Comparison of ENCODE assay signal across 23 cellular contexts in genomic region chr1:36912365-36912840, GRCh38.
A peak's percentile ranks its signal among the peaks of the same experiment; 100 is the strongest.
DNase-seq lines count a peak whose midpoint lies in the region; ATAC-seq lines count a peak whose summit lies in the region.
"Had no signal": no experiment of that assay in that cellular context is flagged by ENCODE, and none has a peak within 500 bp of the region (broad histone marks: within the 10 kb centered on the region; RNA-seq: fewer than 3 reads in every experiment).

No MANE protein-coding gene starts in this region.

- no peaks in the 10 kb centered on the region for H3K36me3 Mint-ChIP-seq in activated T-cell treated with anti-CD3 and anti-CD28 coated beads, Interleukin-2, amount 50 U/mL, for 24 hours (ENCODE audit: low read depth)
- H3K36me3 Mint-ChIP-seq: CD14-positive monocyte; CD8-positive, alpha-beta memory T cell had no signal

- no peak for ATAC-seq in HG03025 (IDR thresholded peaks at IDR 0.05; ENCODE audit: low FRiP score, unreplicated experiment)
- ATAC-seq: HepG2, K562 had no signal

- no peak overlapping the region for H3K27ac Mint-ChIP-seq in activated T-cell treated with anti-CD3 and anti-CD28 coated beads, Interleukin-2, amount 50 U/mL, for 24 hours
- H3K27ac Mint-ChIP-seq: CD14-positive monocyte; CD8-positive, alpha-beta memory T cell had no signal

- H3K4me1 Mint-ChIP-seq in activated T-cell treated with anti-CD3 and anti-CD28 coated beads, Interleukin-2, amount 50 U/mL, for 24 hours (ENCODE audit: low read depth), result no peaks in the 10 kb centered on the region
- H3K4me1 Mint-ChIP-seq: CD14-positive monocyte; CD8-positive, alpha-beta memory T cell had no signal

- intact Hi-C loops in posterior vena cava (cut with DNase I), result no loop called here

- no peak overlapping the region for H3K4me3 Mint-ChIP-seq in activated T-cell treated with anti-CD3 and anti-CD28 coated beads, Interleukin-2, amount 50 U/mL, for 24 hours
- H3K4me3 Mint-ChIP-seq: CD14-positive monocyte; CD8-positive, alpha-beta memory T cell had no signal

- in situ Hi-C loops in KBM-7 (cut with MboI; ENCODE audit: low pct_unique_long_range_greater_than_20kb, low sequenced_read_pairs), result no loop called here

- no peaks in the 10 kb centered on the region for H3K9me3 Mint-ChIP-seq in activated T-cell treated with anti-CD3 and anti-CD28 coated beads, Interleukin-2, amount 50 U/mL, for 24 hours

- H3K27me3 Mint-ChIP-seq in activated T-cell treated with anti-CD3 and anti-CD28 coated beads, Interleukin-2, amount 50 U/mL, for 24 hours, result peaks cover 28% of the 10 kb centered on the region

- peak; percentile 5 for DNase-seq in activated CD8-positive, alpha-beta memory T cell treated with anti-CD3 and anti-CD28 coated beads for 24 hours
- DNase-seq in activated CD8-positive, alpha-beta memory T cell treated with anti-CD3 and anti-CD28 coated beads, Interleukin-2, amount 50 U/mL, for 4 hours, result no peak
- DNase-seq in left kidney (ENCODE audit: low read depth, low spot score), result peak; percentile 50
- DNase-seq in retina, result peak; percentile 33
- no peak for DNase-seq in activated T-cell treated with anti-CD3 and anti-CD28 coated beads, Interleukin-2, amount 50 U/mL, for 24 hours
- no peak for DNase-seq in KBM-7
- DNase-seq in posterior vena cava (ENCODE audit: low spot score), result no peak
- DNase-seq: BE2C; CD8-positive, alpha-beta memory T cell; DMS79 treated with DMSO at 0.1 percent for 48 hours; GF-D8; GM23248; H7; MV-4-11; NCI-H1436 treated with DMSO at 0.1 percent for 48 hours; NCI-H187 treated with DMSO at 0.1 percent for 48 hours; NCI-H2107; NCI-H524; SIG-M5 had no signal

Comparison
In these comparisons a context has a peak if more than half of its experiments do, and no peak if none do; other contexts are left out.
1. DNase-seq: peak in activated CD8-positive, alpha-beta memory T cell treated with anti-CD3 and anti-CD28 coated beads for 24 hours (single experiment), left kidney (single experiment) and retina (single experiment); none in activated CD8-positive, alpha-beta memory T cell treated with anti-CD3 and anti-CD28 coated beads, Interleukin-2, amount 50 U/mL, for 4 hours (single experiment), activated T-cell treated with anti-CD3 and anti-CD28 coated beads, Interleukin-2, amount 50 U/mL, for 24 hours (single experiment), KBM-7 (single experiment) and posterior vena cava (single experiment).